9 cellular contexts compared by ENCODE assay signal in genomic region chr22:38396440-38397069, GRCh38. TPM values are rescaled to one million over a fixed set of nuclear protein-coding genes. Genes with fewer than 3 reads are reported as not detected.
A peak's percentile ranks its signal among the peaks of the same experiment; 100 is the strongest.
DNase-seq lines count a peak whose midpoint lies in the region; ATAC-seq, FAIRE-seq and TF ChIP-seq lines count a peak whose summit lies in the region.
"Not testable (repeated sequence)": the region's sequence is repeated elsewhere in the genome, so short reads cannot be mapped to it uniquely, and the experiment has no call there.
"Had no signal": no experiment of that assay in that cellular context is flagged by ENCODE, and none has a peak within 500 bp of the region (broad histone marks: within the 10 kb centered on the region; RNA-seq: fewer than 3 reads in every experiment).

No MANE protein-coding gene starts in this region.

- H2BK20ac ChIP-seq in IMR-90 (ENCODE audit: low read depth, low read length): not testable (repeated sequence)

- not testable (repeated sequence) for H2AFZ ChIP-seq in IMR-90 (replicated peaks; ENCODE audit: low read length, poor library complexity); astrocyte (ENCODE audit: low read depth, low read length)

- in situ Hi-C loops in IMR-90 (cut with MboI; ENCODE audit: low sequenced_read_pairs): not testable (repeated sequence)

- not testable (repeated sequence) for H3K56ac ChIP-seq in IMR-90 (ENCODE audit: extremely low read depth, insufficient read depth, low read length)

- peak overlapping the region; percentile 46 for H3K27ac ChIP-seq in CD4-positive, alpha-beta memory T cell (ENCODE audit: low read depth, low read length)
- H3K27ac ChIP-seq in IMR-90 (ENCODE audit: insufficient read depth, low read length); astrocyte (ENCODE audit: low read depth, low read length): not testable (repeated sequence)
- H3K27ac ChIP-seq in iPS-20b (ENCODE audit: low read length): peak overlapping the region; percentile 71

- not testable (repeated sequence) for H3K14ac ChIP-seq in IMR-90 (replicated peaks; ENCODE audit: low read depth, low read length)

- H3K4me2 ChIP-seq in IMR-90 (ENCODE audit: low read depth, low read length) (peak overlapping the region; percentile 88; the same call in 1 of the 2 replicates), astrocyte (ENCODE audit: low read length) (peak overlapping the region; percentile 88)

- H3K4me3 ChIP-seq in CD4-positive, alpha-beta memory T cell (ENCODE audit: low read length in 2 of 2); IMR-90 (ENCODE audit: insufficient read depth, low read depth, low read length); astrocyte (ENCODE audit: insufficient read depth, low read depth, low read length): not testable (repeated sequence)
- H3K4me3 ChIP-seq in epithelial cell of esophagus (ENCODE audit: low read length) (peak overlapping the region; percentile 67), iPS-20b (ENCODE audit: low read length) (peak overlapping the region; percentile 86)

- H3K4me3 Mint-ChIP-seq in CD4-positive, alpha-beta memory T cell: peak overlapping the region; percentile 81 to 90 (median 85)
- H3K4me3 Mint-ChIP-seq in WTC11 (peak overlapping the region; percentile 81), astrocyte (ENCODE audit: unreplicated experiment) (peak overlapping the region; percentile 88), neural crest cell (peak overlapping the region; percentile 96)
- H3K4me3 Mint-ChIP-seq in stimulated activated naive CD8-positive, alpha-beta T cell treated with anti-CD3 and anti-CD28 coated beads, Interleukin-15, amount 100 ng/mL, for 72 hours: peak overlapping the region; percentile 62 to 84

- not testable (repeated sequence) for ATAC-seq in IMR-90 (ENCODE audit: low read depth); WTC11; stimulated activated naive CD8-positive, alpha-beta T cell treated with anti-CD3 and anti-CD28 coated beads, Interleukin-15, amount 100 ng/mL, for 72 hours

- not testable (repeated sequence) for H3K4ac ChIP-seq in IMR-90 (ENCODE audit: low read depth, low read length)

- peaks cover 46% of the 10 kb centered on the region for H3K79me2 ChIP-seq in astrocyte (ENCODE audit: insufficient read depth, low read length)

- not testable (repeated sequence) for H3K36me3 ChIP-seq in CD4-positive, alpha-beta memory T cell (ENCODE audit: insufficient read depth, low read length); IMR-90 (ENCODE audit: control insufficient read depth, insufficient read depth, low read length); astrocyte (ENCODE audit: insufficient read depth, low read length); iPS-20b (ENCODE audit: insufficient read depth, low read depth, low read length)

- not testable (repeated sequence) for H4K5ac ChIP-seq in IMR-90 (ENCODE audit: low read depth, low read length)

- not testable (repeated sequence) for H3K36me3 Mint-ChIP-seq in CD4-positive, alpha-beta memory T cell; WTC11; astrocyte (ENCODE audit: low read depth, unreplicated experiment); neural crest cell (ENCODE audit: low read depth)

- H3K9ac ChIP-seq in IMR-90 (ENCODE audit: low read depth, low read length): peak overlapping the region; percentile 69; the same call in 1 of the 2 replicates
- H3K9ac ChIP-seq in astrocyte (ENCODE audit: low read length): peak overlapping the region; percentile 71
- H3K9ac ChIP-seq in iPS-20b (ENCODE audit: low read depth, low read length): peak overlapping the region; percentile 93

- 91% methylated on average over 6 of the region's 12 CpGs; no CpG with 5 or more reads in 1 of the 2 experiments for WGBS in IMR-90 (ENCODE audit: extremely low coverage in 2 of 2, insufficient read length in 1 of 2), 2 experiments

- intact Hi-C loops in CD4-positive, alpha-beta memory T cell (cut with micrococcal nuclease); IMR-90 (cut with micrococcal nuclease): not testable (repeated sequence)

- dilution Hi-C loops in IMR-90 (cut with HindIII; ENCODE audit: low sequenced_read_pairs, unreplicated experiment): not testable (repeated sequence)

- not testable (repeated sequence) for TF ChIP-seq RAD21 in IMR-90 (IDR thresholded peaks at IDR 0.05; ENCODE audit: low read length)

- not testable (repeated sequence) for H3K9me3 Mint-ChIP-seq in CD4-positive, alpha-beta memory T cell; WTC11; astrocyte (ENCODE audit: unreplicated experiment); neural crest cell; stimulated activated naive CD8-positive, alpha-beta T cell treated with anti-CD3 and anti-CD28 coated beads, Interleukin-15, amount 100 ng/mL, for 72 hours

- not testable (repeated sequence) for H4K20me1 ChIP-seq in IMR-90 (ENCODE audit: insufficient read depth, low read length); astrocyte (ENCODE audit: insufficient read depth, low read length)

- H3K9me1 ChIP-seq in IMR-90 (ENCODE audit: insufficient read depth, low read length): not testable (repeated sequence)

- not testable (repeated sequence) for H3K27me3 Mint-ChIP-seq in CD4-positive, alpha-beta memory T cell; WTC11 (ENCODE audit: low read depth); astrocyte (ENCODE audit: low read depth, unreplicated experiment)
- H3K27me3 Mint-ChIP-seq in neural crest cell (ENCODE audit: low read depth): peaks cover 11% of the 10 kb centered on the region
- H3K27me3 Mint-ChIP-seq in stimulated activated naive CD8-positive, alpha-beta T cell treated with anti-CD3 and anti-CD28 coated beads, Interleukin-15, amount 100 ng/mL, for 72 hours: peaks cover 18% of the 10 kb centered on the region

- not testable (repeated sequence) for TF ChIP-seq CTCF in IMR-90 (conservative IDR thresholded peaks at IDR 0.05; ENCODE audit: low read depth, low read length); WTC11 (IDR thresholded peaks at IDR 0.05); astrocyte (IDR thresholded peaks at IDR 0.05; ENCODE audit: insufficient read depth, low read depth, low read length); epithelial cell of esophagus (IDR thresholded peaks at IDR 0.05; ENCODE audit: insufficient read depth, low read depth, low read length, missing control alignments); neural crest cell (conservative IDR thresholded peaks at IDR 0.05)

- H4K8ac ChIP-seq in IMR-90 (ENCODE audit: low read depth in 2 of 2, low read length in 2 of 2): not testable (repeated sequence)

- peaks cover 25 to 51% (median 34%) of the 10 kb centered on the region in 4 donors for H3K4me1 Mint-ChIP-seq in CD4-positive, alpha-beta memory T cell
- H3K4me1 Mint-ChIP-seq in WTC11 (peaks cover 64% of the 10 kb centered on the region), astrocyte (ENCODE audit: low read depth, unreplicated experiment) (peaks cover 30% of the 10 kb centered on the region), neural crest cell (peaks cover 64% of the 10 kb centered on the region)
- H3K4me1 Mint-ChIP-seq in stimulated activated naive CD8-positive, alpha-beta T cell treated with anti-CD3 and anti-CD28 coated beads, Interleukin-15, amount 100 ng/mL, for 72 hours: peaks cover 53% of the 10 kb centered on the region

- not testable (repeated sequence) for H3K27me3 ChIP-seq in CD4-positive, alpha-beta memory T cell (ENCODE audit: insufficient read depth, low read length); IMR-90 (ENCODE audit: control insufficient read depth, insufficient read depth, low read length); astrocyte (ENCODE audit: insufficient read depth, low read length); iPS-20b (ENCODE audit: insufficient read depth, low read length)

- CTCF ChIA-PET in CD4-positive, alpha-beta memory T cell (lab: Charles Lee; ENCODE audit: partially characterized antibody); IMR-90 (lab: Yijun Ruan, JAX): not testable (repeated sequence)
- CTCF ChIA-PET in WTC11 (lab: Charles Lee): interaction anchor here (0.6 to 1.0 kb wide), 2 partner anchors 24 to 91 kb away, joined by 3 to 4 read pairs; no protein-coding TSS in a partner anchor

- peak overlapping the region; percentile 83 to 95 (median 87) for H3K27ac Mint-ChIP-seq in CD4-positive, alpha-beta memory T cell
- H3K27ac Mint-ChIP-seq in WTC11 (peak overlapping the region; percentile 90), astrocyte (ENCODE audit: unreplicated experiment) (peak overlapping the region; percentile 12)
- H3K27ac Mint-ChIP-seq in neural crest cell (ENCODE audit: unreplicated experiment): not testable (repeated sequence)
- peak overlapping the region in 1 of 2 donors; percentile 30 for H3K27ac Mint-ChIP-seq in stimulated activated naive CD8-positive, alpha-beta T cell treated with anti-CD3 and anti-CD28 coated beads, Interleukin-15, amount 100 ng/mL, for 72 hours

- not testable (repeated sequence) for BruUV-seq in IMR-90 (replicated peaks; lab: Mats Ljungman, UMichigan)

- DNase-seq in CD4-positive, alpha-beta memory T cell; IMR-90; WTC11 (ENCODE audit: low spot score); astrocyte (ENCODE audit: low read depth); epithelial cell of esophagus (ENCODE audit: low read depth); neural crest cell (ENCODE audit: low read depth, low spot score); stimulated activated naive CD8-positive, alpha-beta T cell treated with anti-CD3 and anti-CD28 coated beads, Interleukin-15, amount 100 ng/mL, for 72 hours: not testable (repeated sequence)

- peak overlapping the region; percentile 38; the same call in 1 of the 2 replicates for H3K23ac ChIP-seq in IMR-90 (ENCODE audit: low read depth, low read length)

- H3K18ac ChIP-seq in IMR-90 (ENCODE audit: low read depth, low read length): not testable (repeated sequence)

- peaks cover 46% of the 10 kb centered on the region for H3K4me1 ChIP-seq in CD4-positive, alpha-beta memory T cell (ENCODE audit: insufficient read depth, low read length)
- not testable (repeated sequence) for H3K4me1 ChIP-seq in IMR-90 (ENCODE audit: control insufficient read depth, insufficient read depth, low read length); astrocyte (ENCODE audit: insufficient read depth, low read length)
- peaks cover 43% of the 10 kb centered on the region for H3K4me1 ChIP-seq in iPS-20b (ENCODE audit: insufficient read depth, low read length)

- not testable (repeated sequence) for H2BK15ac ChIP-seq in IMR-90 (ENCODE audit: low read depth, low read length)

- not testable (repeated sequence) for H3K9me3 ChIP-seq in CD4-positive, alpha-beta memory T cell (ENCODE audit: control insufficient read depth in 1 of 2, low read length in 2 of 2); IMR-90 (ENCODE audit: control insufficient read depth, insufficient read depth, low read length); astrocyte (ENCODE audit: insufficient read depth, low read depth, low read length); iPS-20b (ENCODE audit: insufficient read depth, low read depth, low read length)

- not testable (repeated sequence) for H2AK9ac ChIP-seq in IMR-90 (replicated peaks; ENCODE audit: low read depth, low read length, poor library complexity)

- peak overlapping the region; percentile 39; the same call in 1 of the 2 replicates for H2AK5ac ChIP-seq in IMR-90 (ENCODE audit: low read depth, low read length)

- POLR2A ChIA-PET in CD4-positive, alpha-beta memory T cell (lab: Charles Lee; ENCODE audit: partially characterized antibody): interaction anchor here (1.0 to 1.1 kb wide), 2 partner anchors 81 to 285 kb away, joined by 3 read pairs; partner anchors contain the start of gene TOMM22
- POLR2A ChIA-PET in IMR-90 (lab: Charles Lee; ENCODE audit: unreplicated experiment): not testable (repeated sequence)
- POLR2A ChIA-PET in WTC11 (lab: Charles Lee): interaction anchor here (0.6 kb wide), 2 partner anchors 42 to 199 kb away, joined by 3 read pairs; no protein-coding TSS in a partner anchor

- H2BK5ac ChIP-seq in IMR-90 (ENCODE audit: low read depth, low read length, poor library complexity, severe bottlenecking): not testable (repeated sequence)

- H3K79me1 ChIP-seq in IMR-90 (ENCODE audit: low read depth in 1 of 2, low read length in 2 of 2): peaks cover 0 to 17% of the 10 kb centered on the region in 2 experiments; a peak in 2 of 4 replicates

- not testable (repeated sequence) for FAIRE-seq in astrocyte (lab: Jason Lieb, UNC)

- TF ChIP-seq POLR2A in IMR-90 (IDR thresholded peaks at IDR 0.05; ENCODE audit: low read depth, low read length): not testable (repeated sequence)

- not testable (repeated sequence) for H4K91ac ChIP-seq in IMR-90 (ENCODE audit: insufficient read depth, low read depth, low read length)

- not testable (repeated sequence) for H2BK120ac ChIP-seq in IMR-90 (ENCODE audit: low read depth, low read length)

RNA-seq across cellular contexts. Expression of gene KCNJ4, which starts 58.4 kb away (rescaled TPM):
- total RNA-seq in CD4-positive, alpha-beta memory T cell: not detected
- not detected for polyA plus RNA-seq in CD4-positive, alpha-beta memory T cell
- total RNA-seq in IMR-90 (2012; rRNA removed) (not detected in 2 replicates), WTC11 (2021) (3.1 to 3.3 TPM (median 3.2 TPM) in 3 replicates), astrocyte (0.19 and 0.30 TPM in 2 replicates), neural crest cell (4.0 and 4.4 TPM in 2 replicates)
- not detected in 2 replicates for polyA plus RNA-seq in IMR-90 (2012; rRNA removed)
- 0.01 TPM in 1 of 2 replicates, not detected in the other for polyA plus RNA-seq in IMR-90 (2012; cell fraction: cytosol; rRNA removed)
- not detected in 2 replicates for polyA plus RNA-seq in IMR-90 (2012; cell fraction: nucleus; rRNA removed; ENCODE audit: low replicate concordance)
- total RNA-seq: activated CD8-positive, alpha-beta memory T cell treated with anti-CD3 and anti-CD28 coated beads for 36 hours had no signal
